ENCODE assay signal across 12 cellular contexts in genomic region chr5:32138839-32139493, GRCh38. TPM values are rescaled to one million over a fixed set of nuclear protein-coding genes. Genes with fewer than 3 reads are reported as not detected.
DNase-seq lines count a peak whose midpoint lies in the region; ATAC-seq and TF ChIP-seq lines count a peak whose summit lies in the region.
"Had no signal": no experiment of that assay in that cellular context is flagged by ENCODE, and none has a peak within 500 bp of the region (broad histone marks: within the 10 kb centered on the region; RNA-seq: fewer than 3 reads in every experiment).

No MANE protein-coding gene starts in this region.

- CTCF ChIA-PET in T-cell (lab: Charles Lee), result no interaction called here

- H3K4me3 Mint-ChIP-seq in T-cell, result no peak overlapping the region

- intact Hi-C loops in lower lobe of right lung (cut with DNase I), result no loop called here

- no peak overlapping the region for H3K4me3 ChIP-seq in lower lobe of right lung
- H3K4me3 ChIP-seq in suprapubic skin, result no peak overlapping the region
- H3K4me3 ChIP-seq in BE2C (ENCODE audit: low read depth, low read length), result no peak overlapping the region
- H3K4me3 ChIP-seq: heart right ventricle, mucosa of descending colon, skin epidermis had no signal

- no peaks in the 10 kb centered on the region for H3K9me3 Mint-ChIP-seq in T-cell

- 91% methylated on average over 7 of the region's 7 CpGs for WGBS in suprapubic skin

- TF ChIP-seq POLR2A in suprapubic skin (IDR thresholded peaks at IDR 0.05), result no peak

- TF ChIP-seq CTCF in lower lobe of right lung (IDR thresholded peaks at IDR 0.05), result no peak
- no peak for TF ChIP-seq CTCF in suprapubic skin (IDR thresholded peaks at IDR 0.05)
- no peak for TF ChIP-seq CTCF in BE2C (IDR thresholded peaks at IDR 0.05; ENCODE audit: low read depth, low read length)

- H3K4me1 Mint-ChIP-seq in T-cell, result peaks cover 30 to 34% (median 31%) of the 10 kb centered on the region in 3 donors

- DNase-seq in T-cell, result peak in 5 of 34 experiments; percentile 4 to 9 (median 6)
- DNase-seq in activated CD8-positive, alpha-beta memory T cell treated with anti-CD3 and anti-CD28 coated beads, Interleukin-2, amount 50 U/mL, for 4 hours, result peak; percentile 56
- peak; percentile 69 for DNase-seq in lower lobe of right lung
- peak; percentile 23 for DNase-seq in stimulated activated CD8-positive, alpha-beta memory T cell treated with anti-CD3 and anti-CD28 coated beads, Interleukin-12 subunit alpha, Interleukin-12 subunit beta, amount 100 ng/mL, for 4 hours (ENCODE audit: low read depth)
- DNase-seq in suprapubic skin (ENCODE audit: low spot score in 2 of 2), result no peak
- no peak for DNase-seq in BE2C
- no peak for DNase-seq in NCI-H524 treated with DMSO at 0.1 percent for 48 hours (lab: John Stamatoyannopoulos, UW)
- no peak for DNase-seq in NCI-H226
- DNase-seq: heart right ventricle, mucosa of descending colon, NCI-H2029 had no signal

- H3K36me3 ChIP-seq in lower lobe of right lung, result peaks cover 37% of the 10 kb centered on the region
- H3K36me3 ChIP-seq in suprapubic skin, result peaks cover 21% of the 10 kb centered on the region
- peaks cover 26% of the 10 kb centered on the region for H3K36me3 ChIP-seq in BE2C

- H3K27me3 ChIP-seq in lower lobe of right lung (ENCODE audit: low read depth) (no peaks in the 10 kb centered on the region), suprapubic skin (no peaks in the 10 kb centered on the region), BE2C (no peaks in the 10 kb centered on the region)
- H3K27me3 ChIP-seq: heart right ventricle had no signal

- H3K9me3 ChIP-seq in lower lobe of right lung (no peaks in the 10 kb centered on the region), suprapubic skin (no peaks in the 10 kb centered on the region), BE2C (no peaks in the 10 kb centered on the region)
- H3K9me3 ChIP-seq: heart right ventricle, mucosa of descending colon had no signal

- no peak for TF ChIP-seq EP300 in suprapubic skin (IDR thresholded peaks at IDR 0.05)

- peaks cover 33% of the 10 kb centered on the region for H3K36me3 Mint-ChIP-seq in T-cell

- POLR2A ChIA-PET in T-cell (lab: Charles Lee), result interaction anchor here in 1 of 2 donors (0.6 kb wide), 1 partner anchor 1902 kb away, joined by 7 read pairs; no protein-coding TSS in a partner anchor

- no peaks in the 10 kb centered on the region for H3K27me3 Mint-ChIP-seq in T-cell

- peak overlapping the region; percentile 1 to 36 for H3K27ac Mint-ChIP-seq in T-cell

- H3K27ac ChIP-seq in lower lobe of right lung (no peak overlapping the region), suprapubic skin (no peak overlapping the region)
- H3K27ac ChIP-seq: skin epidermis had no signal

- peaks cover 4% of the 10 kb centered on the region for H3K4me1 ChIP-seq in lower lobe of right lung
- no peaks in the 10 kb centered on the region for H3K4me1 ChIP-seq in suprapubic skin
- H3K4me1 ChIP-seq in BE2C, result no peaks in the 10 kb centered on the region; the same call in 1 of the 2 replicates

- ATAC-seq in T-cell (replicated peaks in 1 of 4) (no peak), lower lobe of right lung (no peak)
- ATAC-seq: heart right ventricle, mucosa of descending colon had no signal

RNA-seq across cellular contexts. Expression of gene GOLPH3, which starts 35.2 kb away (rescaled TPM):
- total RNA-seq in T-cell, result 10 to 100 TPM; 49.3 to 87.6 (median 73.8) TPM
- total RNA-seq in lower lobe of right lung, result 99.0 TPM
- 10 to 100 TPM; 44.8 to 70.3 (median 58.9) TPM for total RNA-seq in suprapubic skin
- polyA plus RNA-seq in BE2C (2012; ENCODE audit: insufficient read depth, insufficient read length, low read depth), result 83.1 TPM

Comparison
In these comparisons a context has a peak if more than half of its experiments do, and no peak if none do; other contexts are left out.
1. DNase-seq: peak in activated CD8-positive, alpha-beta memory T cell treated with anti-CD3 and anti-CD28 coated beads, Interleukin-2, amount 50 U/mL, for 4 hours (single experiment), lower lobe of right lung (single experiment) and stimulated activated CD8-positive, alpha-beta memory T cell treated with anti-CD3 and anti-CD28 coated beads, Interleukin-12 subunit alpha, Interleukin-12 subunit beta, amount 100 ng/mL, for 4 hours (single experiment); none in suprapubic skin (0 of 2), BE2C (single experiment), NCI-H524 treated with DMSO at 0.1 percent for 48 hours (single experiment) and NCI-H226 (single experiment).